Comparison of ENCODE assay signal across 9 cellular contexts in genomic region chr13:32019612-32020233, GRCh38. TPM values are rescaled to one million over a fixed set of nuclear protein-coding genes. Genes with fewer than 3 reads are reported as not detected.
DNase-seq lines count a peak whose midpoint lies in the region; ATAC-seq, FAIRE-seq and TF ChIP-seq lines count a peak whose summit lies in the region.
"Had no signal": no experiment of that assay in that cellular context is flagged by ENCODE, and none has a peak within 500 bp of the region (broad histone marks: within the 10 kb centered on the region; RNA-seq: fewer than 3 reads in every experiment).

No MANE protein-coding gene starts in this region.

- H3K4me3 ChIP-seq in Peyer's patch (no peak overlapping the region), right lobe of liver (no peak overlapping the region)

- ATAC-seq in GM18520 (IDR thresholded peaks at IDR 0.05; ENCODE audit: unreplicated experiment): peak; percentile 63
- ATAC-seq in HG03520 (IDR thresholded peaks at IDR 0.05; ENCODE audit: unreplicated experiment): peak; percentile 77
- peak; percentile 70 to 85 (median 80) for ATAC-seq in right lobe of liver
- ATAC-seq in HG02571 (IDR thresholded peaks at IDR 0.05; ENCODE audit: unreplicated experiment): no peak

- peak in 5 of 6 experiments; percentile 14 to 56 (median 48) for TF ChIP-seq CTCF in Peyer's patch (IDR thresholded peaks at IDR 0.05)
- peak; percentile 56 to 82 (median 78) for TF ChIP-seq CTCF in right lobe of liver (IDR thresholded peaks at IDR 0.05)

- H3K9me3 ChIP-seq in Peyer's patch (no peaks in the 10 kb centered on the region), right lobe of liver (no peaks in the 10 kb centered on the region)

- H3K36me3 ChIP-seq in Peyer's patch: no peaks in the 10 kb centered on the region
- no peaks in the 10 kb centered on the region for H3K36me3 ChIP-seq in right lobe of liver

- intact Hi-C loops in right lobe of liver (cut with DNase I): no loop called here

- no peak overlapping the region for H3K27ac ChIP-seq in Peyer's patch
- H3K27ac ChIP-seq in right lobe of liver: no peak overlapping the region

- FAIRE-seq in urothelium cell line (lab: Jason Lieb, UNC): no peak
- FAIRE-seq: TTC549 had no signal

- DNase-seq in COR-L47 (lab: John Stamatoyannopoulos, UW) (peak; percentile 52), Peyer's patch (peak in 2 of 3 donors; percentile 26 to 57), dermis blood vessel endothelial cell (peak; percentile 91), right lobe of liver (no peak), urothelium cell line (ENCODE audit: low spot score) (peak; percentile 51)

- whole genome bisulfite sequencing in right lobe of liver (ENCODE audit: insufficient coverage, low coverage, low lambda C conversion rate, missing lambda C conversion rate): 23% methylated on average over 6 of the region's 6 CpGs

- no peaks in the 10 kb centered on the region for H3K4me1 ChIP-seq in Peyer's patch
- no peaks in the 10 kb centered on the region for H3K4me1 ChIP-seq in right lobe of liver

- no peak for TF ChIP-seq POLR2A in Peyer's patch (IDR thresholded peaks at IDR 0.05)
- no peak for TF ChIP-seq POLR2A in right lobe of liver (IDR thresholded peaks at IDR 0.05)

- H3K27me3 ChIP-seq in Peyer's patch (no peaks in the 10 kb centered on the region), right lobe of liver (no peaks in the 10 kb centered on the region)

RNA-seq across cellular contexts. Expression of gene FRY, which starts 11.9 kb away (rescaled TPM):
- total RNA-seq in Peyer's patch (100 to 1,000 TPM in 1 of 4 donors, 10 to 100 TPM in 2, 1 to 10 TPM in 1; 6.7 to 106 (median 14.1) TPM), dermis blood vessel endothelial cell (127 TPM in 2 replicates), right lobe of liver (100 to 1,000 TPM in 1 of 6 experiments, 10 to 100 TPM in 5; 16.1 to 106 (median 35.7) TPM)

Comparison
In these comparisons a context has a peak if more than half of its experiments do, and no peak if none do; other contexts are left out.
1. DNase-seq: peak in COR-L47 (single experiment), Peyer's patch (2 of 3), dermis blood vessel endothelial cell (single experiment) and urothelium cell line (single experiment); none in right lobe of liver (0 of 3).